9 cellular contexts compared by ENCODE assay signal in genomic region chr2:170715062-170715931, GRCh38. TPM values are rescaled to one million over a fixed set of nuclear protein-coding genes. Genes with fewer than 3 reads are reported as not detected.
DNase-seq lines count a peak whose midpoint lies in the region; ATAC-seq and TF ChIP-seq lines count a peak whose summit lies in the region.
"Had no signal": no experiment of that assay in that cellular context is flagged by ENCODE, and none has a peak within 500 bp of the region (broad histone marks: within the 10 kb centered on the region; RNA-seq: fewer than 3 reads in every experiment).

Gene SP5, plus strand, starts transcription at chr2:170715337. Its CDS starts 176 bp downstream, at chr2:170715513.

- H4K20me1 ChIP-seq in osteoblast (ENCODE audit: insufficient read depth, low read length) = no peaks in the 10 kb centered on the region

- H3K27ac ChIP-seq in osteoblast (ENCODE audit: low read depth, low read length) = no peak within 1 kb of the TSS

- peaks cover 93% of the 10 kb centered on the region for H3K27me3 Mint-ChIP-seq in activated naive CD4-positive, alpha-beta T cell treated with anti-CD3 and anti-CD28 coated beads, Interleukin-2, amount 10 ng/mL, durations not matched to agents 7 days and 5 days

- peak within 1 kb of the TSS; percentile 55 for H3K27ac Mint-ChIP-seq in activated naive CD4-positive, alpha-beta T cell treated with anti-CD3 and anti-CD28 coated beads, Interleukin-2, amount 10 ng/mL, durations not matched to agents 7 days and 5 days

- peak within 1 kb of the TSS; percentile 62 for H3K4me3 ChIP-seq in osteoblast (ENCODE audit: insufficient read depth, low read length)

- H3K4me1 Mint-ChIP-seq in activated naive CD4-positive, alpha-beta T cell treated with anti-CD3 and anti-CD28 coated beads, Interleukin-2, amount 10 ng/mL, durations not matched to agents 7 days and 5 days = peaks cover 30% of the 10 kb centered on the region

- CTCF ChIA-PET in activated naive CD4-positive, alpha-beta T cell treated with anti-CD3 and anti-CD28 coated beads, Interleukin-2, amount 10 ng/mL, durations not matched to agents 7 days and 5 days (lab: Charles Lee) = interaction anchor here (0.5 to 1.4 kb wide), 2 partner anchors 12 to 456 kb away, joined by 3 read pairs; no protein-coding TSS in a partner anchor

- no peaks in the 10 kb centered on the region for H3K9me3 ChIP-seq in osteoblast (ENCODE audit: low read depth, low read length)

- TF ChIP-seq CTCF in osteoblast (IDR thresholded peaks at IDR 0.05; ENCODE audit: extremely low read depth, low read depth, low read length) = no peak

- peaks cover 91% of the 10 kb centered on the region for H3K27me3 ChIP-seq in osteoblast (ENCODE audit: insufficient read depth, low read length)

- peak within 1 kb of the TSS; percentile 72 for H3K4me2 ChIP-seq in osteoblast (ENCODE audit: insufficient read depth, low read length)

- peak; percentile 15 for DNase-seq in activated T-cell treated with anti-CD3 and anti-CD28 coated beads for 48 hours (ENCODE audit: low read depth)
- no peak for DNase-seq in activated T-cell treated with anti-CD3 and anti-CD28 coated beads for 4 hours
- peak; percentile 21 for DNase-seq in NCI-H460 (ENCODE audit: extremely low read depth, low read depth)
- peak; percentile 64 for DNase-seq in activated naive CD4-positive, alpha-beta T cell treated with anti-CD3 and anti-CD28 coated beads, Interleukin-2, amount 10 ng/mL, durations not matched to agents 7 days and 5 days
- peak; percentile 41 for DNase-seq in glomerular visceral epithelial cell (ENCODE audit: extremely low spot score)
- peak; percentile 93 for DNase-seq in osteoblast (ENCODE audit: insufficient read length, low spot score, missing footprints)

- no peaks in the 10 kb centered on the region for H3K79me2 ChIP-seq in osteoblast (ENCODE audit: insufficient read depth, low read length)

- no peaks in the 10 kb centered on the region for H3K4me1 ChIP-seq in osteoblast (ENCODE audit: insufficient read depth, low read length)

- H3K4me3 Mint-ChIP-seq in activated naive CD4-positive, alpha-beta T cell treated with anti-CD3 and anti-CD28 coated beads, Interleukin-2, amount 10 ng/mL, durations not matched to agents 7 days and 5 days = peak within 1 kb of the TSS; percentile 71

- H3K9me3 Mint-ChIP-seq in activated naive CD4-positive, alpha-beta T cell treated with anti-CD3 and anti-CD28 coated beads, Interleukin-2, amount 10 ng/mL, durations not matched to agents 7 days and 5 days = no peaks in the 10 kb centered on the region

- no peaks in the 10 kb centered on the region for H3K36me3 ChIP-seq in osteoblast (ENCODE audit: insufficient read depth, low read length)

- ATAC-seq in HG03571 (IDR thresholded peaks at IDR 0.05; ENCODE audit: unreplicated experiment) = no peak
- no peak for ATAC-seq in GM18502 (IDR thresholded peaks at IDR 0.05; ENCODE audit: poor library complexity, unreplicated experiment)

- H2AFZ ChIP-seq in osteoblast (ENCODE audit: low read length) = no peak within 1 kb of the TSS

- H3K36me3 Mint-ChIP-seq in activated naive CD4-positive, alpha-beta T cell treated with anti-CD3 and anti-CD28 coated beads, Interleukin-2, amount 10 ng/mL, durations not matched to agents 7 days and 5 days = peaks cover 3% of the 10 kb centered on the region

RNA-seq across cellular contexts. Expression of gene SP5, which starts in this region (rescaled TPM):
- 0.07 TPM in 1 of 2 replicates, not detected in the other for total RNA-seq in NCI-H460 (2014; rRNA removed; shearing (Covaris generic))
- polyA plus RNA-seq in NCI-H460 (2014; cell fraction: nucleus; rRNA removed) = 0.19 TPM in 1 of 2 replicates, not detected in the other
- not detected in 2 replicates for total RNA-seq in osteoblast
- total RNA-seq: dermis microvascular lymphatic vessel endothelial cell had no signal

Comparison
In these comparisons a context has a peak if more than half of its experiments do, and no peak if none do; other contexts are left out.
1. Peak in DNase-seq in NCI-H460; RNA of the gene not detected or under 1 TPM.
2. Peak in DNase-seq, H3K4me3 ChIP-seq and H3K4me2 ChIP-seq in osteoblast; RNA of the gene not detected or under 1 TPM.